ENCODE assay signal across 13 cellular contexts in the genomic region with DNA sequence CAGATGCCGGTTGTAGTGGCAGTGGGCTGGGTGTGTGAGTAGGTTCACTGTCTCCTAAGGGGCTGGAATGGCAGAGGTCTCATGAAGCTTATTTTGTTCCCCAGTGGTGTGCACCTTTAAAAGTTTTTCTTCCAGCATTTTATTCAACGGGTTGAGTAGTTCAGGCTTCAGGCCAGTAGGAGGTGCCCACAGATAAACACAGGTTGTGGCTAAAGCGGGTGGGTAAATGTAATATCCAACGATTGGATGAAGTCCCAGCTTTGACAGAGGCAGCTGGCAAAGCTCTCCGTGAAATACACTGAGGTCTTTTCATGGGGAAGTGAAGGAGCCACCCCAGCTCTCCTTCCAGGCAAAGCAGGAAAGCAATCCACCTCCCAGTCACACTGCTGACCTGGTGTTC.
DNase-seq lines count a peak whose midpoint lies in the region; ATAC-seq, FAIRE-seq and TF ChIP-seq lines count a peak whose summit lies in the region.
"Had no signal": no experiment of that assay in that cellular context is flagged by ENCODE, and none has a peak within 500 bp of the region (broad histone marks: within the 10 kb centered on the region; RNA-seq: fewer than 3 reads in every experiment).

No MANE protein-coding gene starts in this region.

- H2BK120ac ChIP-seq in mesendoderm (ENCODE audit: low read depth, low read length) = no peak overlapping the region

- FAIRE-seq in HTR-8/SVneo (lab: Jason Lieb, UNC) = no peak
- FAIRE-seq: GM19239 had no signal

- no peak overlapping the region for H3K4me2 ChIP-seq in mesendoderm (ENCODE audit: low read length)

- H3K27ac ChIP-seq in body of pancreas = no peak overlapping the region
- H3K27ac ChIP-seq in mesendoderm (ENCODE audit: low read depth, low read length) = no peak overlapping the region

- no peak overlapping the region for H2BK15ac ChIP-seq in mesendoderm (replicated peaks; ENCODE audit: low read depth)

- H3K36me3 ChIP-seq in body of pancreas (replicated peaks in 1 of 2; ENCODE audit: insufficient read depth in 1 of 2, low read depth in 2 of 2) (no peaks in the 10 kb centered on the region), mesendoderm (ENCODE audit: control insufficient read depth, insufficient read depth, low read length) (no peaks in the 10 kb centered on the region)

- H3K27me3 ChIP-seq in body of pancreas (no peaks in the 10 kb centered on the region), mesendoderm (ENCODE audit: insufficient read depth, low read length, poor library complexity) (no peaks in the 10 kb centered on the region)

- H3K9me3 ChIP-seq in body of pancreas = no peaks in the 10 kb centered on the region

- no peak overlapping the region for H2AK5ac ChIP-seq in mesendoderm (ENCODE audit: low read length)

- no peak overlapping the region for H3K4me3 ChIP-seq in body of pancreas
- no peak overlapping the region for H3K4me3 ChIP-seq in mesendoderm (ENCODE audit: low read length)

- no peaks in the 10 kb centered on the region for H3K79me2 ChIP-seq in mesendoderm (ENCODE audit: control insufficient read depth, insufficient read depth, low read length)

- TF ChIP-seq CTCF in body of pancreas (IDR thresholded peaks at IDR 0.05) = peak in 5 of 7 experiments; percentile 7 to 61 (median 28)

- H3K4me1 ChIP-seq in body of pancreas = no peaks in the 10 kb centered on the region
- H3K4me1 ChIP-seq in mesendoderm (ENCODE audit: control insufficient read depth, low read depth, low read length) = no peaks in the 10 kb centered on the region

- no peak overlapping the region for H3K4ac ChIP-seq in mesendoderm (ENCODE audit: low read depth, low read length)

- no peak overlapping the region for H3K18ac ChIP-seq in mesendoderm (ENCODE audit: low read length)

- intact Hi-C loops in body of pancreas (cut with DNase I) = no loop called here

- WGBS in body of pancreas, 2 donors = 22 to 23% methylated on average over 5 of the region's 5 CpGs
- no CpG with 5 or more reads among the region's 5 CpGs for WGBS in mesendoderm (ENCODE audit: extremely low coverage, insufficient coverage, low lambda C conversion rate)

- no peak for TF ChIP-seq POLR2A in body of pancreas (IDR thresholded peaks at IDR 0.05)

- DNase-seq in Caki2 (ENCODE audit: low read depth) = peak; percentile 1
- DNase-seq in LHCN-M2 (ENCODE audit: low read depth) = peak; percentile 58
- peak; percentile 13 to 70 (median 40) for DNase-seq in body of pancreas
- DNase-seq in mesendoderm = peak; percentile 63
- no peak for DNase-seq in activated T-cell treated with anti-CD3 and anti-CD28 coated beads, Interleukin-2, amount 50 U/mL, for 1 hour
- no peak for DNase-seq in HTR-8/SVneo (ENCODE audit: insufficient read length, low spot score)
- DNase-seq: activated CD4-positive, alpha-beta memory T cell treated with anti-CD3 and anti-CD28 coated beads, Interleukin-2, amount 10 ng/mL, durations not matched to agents 7 days and 5 days; midbrain; NCI-H524 treated with DMSO at 0.1 percent for 48 hours had no signal

- H3K79me1 ChIP-seq in mesendoderm (ENCODE audit: low read length) = no peaks in the 10 kb centered on the region

- ATAC-seq in body of pancreas (peak; percentile 65), HG03095 (IDR thresholded peaks at IDR 0.05; ENCODE audit: unreplicated experiment) (no peak), GM18520 (IDR thresholded peaks at IDR 0.05; ENCODE audit: unreplicated experiment) (no peak)
- ATAC-seq: sciatic nerve had no signal

- no peak overlapping the region for H2BK5ac ChIP-seq in mesendoderm (ENCODE audit: low read length)

- H4K8ac ChIP-seq in mesendoderm (ENCODE audit: low read depth, low read length) = no peak overlapping the region

- H3K56ac ChIP-seq in mesendoderm (ENCODE audit: low read length) = no peak overlapping the region

- no peak overlapping the region for H3K23ac ChIP-seq in mesendoderm (ENCODE audit: low read length)

- H4K5ac ChIP-seq in mesendoderm (ENCODE audit: low read length) = no peak overlapping the region

- no peak overlapping the region for H3K9ac ChIP-seq in mesendoderm (ENCODE audit: low read length)

- in situ Hi-C loops in Caki2 (cut with HindIII; ENCODE audit: low pct_unique_long_range_greater_than_20kb, low sequenced_read_pairs) = no loop called here

Comparison
In these comparisons a context has a peak if more than half of its experiments do, and no peak if none do; other contexts are left out.
1. DNase-seq: peak in Caki2 (single experiment), LHCN-M2 (single experiment), body of pancreas (4 of 4) and mesendoderm (single experiment); none in activated T-cell treated with anti-CD3 and anti-CD28 coated beads, Interleukin-2, amount 50 U/mL, for 1 hour (single experiment) and HTR-8/SVneo (single experiment).